ENCODE assay signal across 25 cellular contexts in the genomic region with DNA sequence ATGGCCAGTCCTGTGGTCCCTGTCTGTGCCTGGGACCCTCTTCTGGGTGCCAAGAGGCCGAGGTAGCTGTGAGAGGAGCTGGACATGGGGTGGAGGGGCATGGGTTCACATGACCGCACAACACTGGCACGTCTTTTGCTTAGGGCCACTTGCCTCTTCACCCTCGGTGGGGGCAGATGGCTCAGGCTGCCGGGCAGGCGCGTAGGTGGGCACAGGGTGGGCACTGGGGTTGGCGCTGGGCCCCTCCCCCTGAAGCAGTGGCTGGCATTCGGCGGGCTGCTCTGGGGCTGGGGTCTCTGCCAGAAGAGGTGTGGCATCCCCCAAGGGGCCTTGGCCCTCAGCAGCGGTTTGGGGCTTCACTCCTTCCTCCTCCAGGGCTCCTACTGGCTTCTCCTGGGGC. TPM values are rescaled to one million over a fixed set of nuclear protein-coding genes. Genes with fewer than 3 reads are reported as not detected.
DNase-seq lines count a peak whose midpoint lies in the region; ATAC-seq and TF ChIP-seq lines count a peak whose summit lies in the region.
"Had no signal": no experiment of that assay in that cellular context is flagged by ENCODE, and none has a peak within 500 bp of the region (broad histone marks: within the 10 kb centered on the region; RNA-seq: fewer than 3 reads in every experiment).

No MANE protein-coding gene starts in this region.

- H2AFZ ChIP-seq in SK-N-SH (ENCODE audit: low read depth), result no peak overlapping the region

- TF ChIP-seq CTCF in SK-N-SH (IDR thresholded peaks at IDR 0.05) (no peak), stomach (IDR thresholded peaks at IDR 0.05) (no peak)
- no peak for TF ChIP-seq CTCF in CD4-positive, alpha-beta T cell (IDR thresholded peaks at IDR 0.05)

- H3K79me2 ChIP-seq in SK-N-SH (ENCODE audit: insufficient read depth), result no peaks in the 10 kb centered on the region

- TF ChIP-seq EP300 in SK-N-SH (IDR thresholded peaks at IDR 0.05; ENCODE audit: borderline replicate concordance in 1 of 2, low read depth in 1 of 2, low read length in 1 of 2), result no peak
- no peak for TF ChIP-seq EP300 in stomach (IDR thresholded peaks at IDR 0.05)

- peak; percentile 15 for DNase-seq in SK-N-SH
- DNase-seq in central memory CD8-positive, alpha-beta T cell (ENCODE audit: low spot score in 2 of 2), result no peak
- no peak for DNase-seq in CD4-positive, alpha-beta T cell
- DNase-seq in NCI-H2171 (lab: John Stamatoyannopoulos, UW), result no peak
- DNase-seq in stomach, result no peak
- DNase-seq: AML-193; C1 segment of cervical spinal cord; CD8-positive, alpha-beta memory T cell; Karpas-422; MV-4-11; NCI-H1694; NCI-H2081; NCI-H446; NCI-H526; SW 1271; T-helper 2 cell had no signal

- no peak overlapping the region for H3K4me3 Mint-ChIP-seq in central memory CD8-positive, alpha-beta T cell
- no peak overlapping the region for H3K4me3 Mint-ChIP-seq in CD4-positive, alpha-beta T cell
- H3K4me3 Mint-ChIP-seq: CD8-positive, alpha-beta memory T cell had no signal

- H3K4me1 Mint-ChIP-seq in central memory CD8-positive, alpha-beta T cell, result peaks cover 23% of the 10 kb centered on the region
- H3K4me1 Mint-ChIP-seq in CD4-positive, alpha-beta T cell (ENCODE audit: low read depth), result peaks cover 18% of the 10 kb centered on the region

- H3F3A ChIP-seq in SK-N-SH (replicated peaks; ENCODE audit: insufficient read depth), result peaks cover 11% of the 10 kb centered on the region

- no peak for ATAC-seq in SK-N-SH treated with all-trans-retinoic acid at 6 μM for 48 hours
- no peak for ATAC-seq in central memory CD8-positive, alpha-beta T cell (replicated peaks; ENCODE audit: extremely low read depth, poor library complexity, severe bottlenecking)
- ATAC-seq in CD4-positive, alpha-beta T cell (ENCODE audit: poor library complexity), result no peak
- ATAC-seq: Right ventricle myocardium inferior had no signal

- H3K9me2 ChIP-seq in SK-N-SH, result no peaks in the 10 kb centered on the region

- H3K4me1 ChIP-seq in SK-N-SH (ENCODE audit: control insufficient read depth in 1 of 2, insufficient read depth in 2 of 2, low read depth in 1 of 2, low read length in 1 of 2) (peaks cover 4 to 6% of the 10 kb centered on the region in 2 experiments; a peak in 2 of 4 replicates), stomach (peaks cover 11 to 20% (median 19%) of the 10 kb centered on the region in 4 donors)

- intact Hi-C loops in CD4-positive, alpha-beta T cell (cut with DNase I, micrococcal nuclease), result no loop called here
- intact Hi-C loops in stomach (cut with DNase I; ENCODE audit: low total_unique reads), result loop anchor here (10.0 kb wide), 1 partner anchor 169 kb away; no protein-coding TSS in a partner anchor

- no CpG with 5 or more reads among the region's 11 CpGs for WGBS in SK-N-SH (ENCODE audit: low lambda C conversion rate)
- 91 to 97% (median 95%) methylated on average over 9 to 11 of the region's 11 CpGs for WGBS in stomach, 5 donors

- TF ChIP-seq RAD21 in SK-N-SH (IDR thresholded peaks at IDR 0.05; ENCODE audit: low read length), result no peak

- no peaks in the 10 kb centered on the region for H3K9me3 Mint-ChIP-seq in central memory CD8-positive, alpha-beta T cell
- no peaks in the 10 kb centered on the region for H3K9me3 Mint-ChIP-seq in CD4-positive, alpha-beta T cell
- H3K9me3 Mint-ChIP-seq: CD8-positive, alpha-beta memory T cell had no signal

- H3K27ac ChIP-seq in SK-N-SH (ENCODE audit: low read depth in 2 of 2, low read length in 1 of 2) (no peak overlapping the region), stomach (no peak overlapping the region)
- no peak overlapping the region for H3K27ac ChIP-seq in CD4-positive, alpha-beta T cell (ENCODE audit: low read depth, low read length)
- H3K27ac ChIP-seq: 22Rv1, HL-60, SJSA1 had no signal

- H3K4me2 ChIP-seq in SK-N-SH, result no peak overlapping the region

- H3K4me3 ChIP-seq in SK-N-SH (ENCODE audit: low read depth in 2 of 2, low read length in 1 of 2), result no peak overlapping the region
- no peak overlapping the region for H3K4me3 ChIP-seq in stomach
- H3K4me3 ChIP-seq: HAP-1, SJSA1 had no signal

- H4K20me1 ChIP-seq in SK-N-SH (ENCODE audit: insufficient read depth), result no peaks in the 10 kb centered on the region

- H3K9ac ChIP-seq in SK-N-SH, result no peak overlapping the region

- CTCF ChIA-PET in SK-N-SH (lab: Yijun Ruan, JAX), result interaction anchor here (0.7 to 3.0 kb wide), 7 partner anchors 10 to 279 kb away, joined by 3 to 15 read pairs (median 4); partner anchors contain the start of genes IL27RA and MISP3
- CTCF ChIA-PET in CD4-positive, alpha-beta T cell (lab: Charles Lee), result interaction anchor here (0.8 to 1.4 kb wide), 3 partner anchors 18 to 94 kb away, joined by 3 to 4 read pairs (median 3); no protein-coding TSS in a partner anchor

- no peaks in the 10 kb centered on the region for H3K9me3 ChIP-seq in SK-N-SH
- H3K9me3 ChIP-seq in CD4-positive, alpha-beta T cell (ENCODE audit: control insufficient read depth, low read length), result no peaks in the 10 kb centered on the region
- peaks cover 0 to 7% (median 0%) of the 10 kb centered on the region in 4 donors for H3K9me3 ChIP-seq in stomach
- H3K9me3 ChIP-seq: HAP-1, SJSA1 had no signal

- peaks cover 41% of the 10 kb centered on the region for H3K36me3 Mint-ChIP-seq in central memory CD8-positive, alpha-beta T cell (ENCODE audit: insufficient read depth)
- H3K36me3 Mint-ChIP-seq in CD4-positive, alpha-beta T cell (ENCODE audit: low read depth), result peaks cover 53% of the 10 kb centered on the region

- peaks cover 10% of the 10 kb centered on the region for H3K27me3 Mint-ChIP-seq in central memory CD8-positive, alpha-beta T cell
- peaks cover 10% of the 10 kb centered on the region for H3K27me3 Mint-ChIP-seq in CD4-positive, alpha-beta T cell

- H3K36me3 ChIP-seq in SK-N-SH (replicated peaks in 1 of 2; ENCODE audit: control insufficient read depth in 1 of 2, insufficient read depth in 2 of 2, low read length in 1 of 2) (no peaks in the 10 kb centered on the region), stomach (peaks cover 3 to 38% (median 34%) of the 10 kb centered on the region in 4 donors)
- H3K36me3 ChIP-seq: SJSA1 had no signal

- no peaks in the 10 kb centered on the region for H3K27me3 ChIP-seq in SK-N-SH (ENCODE audit: insufficient read depth)
- H3K27me3 ChIP-seq in CD4-positive, alpha-beta T cell (ENCODE audit: control insufficient read depth, insufficient read depth, low read length), result peaks cover 7% of the 10 kb centered on the region
- peaks cover 0 to 25% (median under 1%) of the 10 kb centered on the region in 3 donors for H3K27me3 ChIP-seq in stomach

- no peak for TF ChIP-seq POLR2A in stomach (IDR thresholded peaks at IDR 0.05)

- POLR2A ChIA-PET in SK-N-SH (lab: Yijun Ruan, JAX), result no interaction called here
- POLR2A ChIA-PET in CD4-positive, alpha-beta T cell (lab: Charles Lee), result interaction anchor here (0.9 to 1.2 kb wide), 2 partner anchors 46 to 83 kb away, joined by 3 to 4 read pairs; partner anchors contain the start of gene ASF1B

- peak overlapping the region; percentile 58 for H3K27ac Mint-ChIP-seq in central memory CD8-positive, alpha-beta T cell (ENCODE audit: low read depth)
- H3K27ac Mint-ChIP-seq in CD4-positive, alpha-beta T cell, result no peak overlapping the region

TF ChIP-seq in SK-N-SH, 30 proteins besides CTCF, POLR2A, EP300 and RAD21 (continues in another document):
- no peak for TF ChIP-seq SIN3A (IDR thresholded peaks at IDR 0.05; ENCODE audit: borderline replicate concordance, low read depth, low read length)
- no peak for TF ChIP-seq RCOR1 (IDR thresholded peaks at IDR 0.05; ENCODE audit: low read length)
- no peak for TF ChIP-seq CHD2 (IDR thresholded peaks at IDR 0.05; ENCODE audit: low read length, partially characterized antibody)
- no peak for TF ChIP-seq EZH2phosphoT487 (IDR thresholded peaks at IDR 0.05; ENCODE audit: borderline replicate concordance, low read depth)
- no peak for TF ChIP-seq YY1 (IDR thresholded peaks at IDR 0.05; ENCODE audit: low read depth)
- no peak for TF ChIP-seq JUND (IDR thresholded peaks at IDR 0.05)

TF ChIP-seq in SK-N-SH treated with all-trans-retinoic acid at 6 μM for 48 hours, 23 proteins besides CTCF, POLR2A, EP300 and RAD21 (continues in another document):
- no peak for TF ChIP-seq ZFP30 (CRISPR knock-in tag; IDR thresholded peaks at IDR 0.05)
- TF ChIP-seq RARB (CRISPR knock-in tag; IDR thresholded peaks at IDR 0.05), result no peak

RNA-seq across cellular contexts. Expression of gene PALM3, which starts 8.4 kb away (rescaled TPM):
- polyA plus RNA-seq in SK-N-SH (2012; rRNA removed), result 5.2 and 5.5 TPM in 2 replicates
- 4.3 and 5.5 TPM in 2 replicates for polyA plus RNA-seq in SK-N-SH (2012; cell fraction: cytosol; rRNA removed)
- polyA plus RNA-seq in SK-N-SH (2012; cell fraction: nucleus; rRNA removed), result 3.1 and 3.6 TPM in 2 replicates
- total RNA-seq in CD4-positive, alpha-beta T cell, result under 1 TPM in 1 of 2 experiments, not detected in 1; 0.25 TPM
- 100 to 1,000 TPM in 1 of 5 donors, 10 to 100 TPM in 2, 1 to 10 TPM in 2; 4.2 to 100 (median 12.2) TPM for total RNA-seq in stomach
- 100 to 1,000 TPM in 1 of 3 donors, 10 to 100 TPM in 2; 20.7 to 141 (median 22.5) TPM for polyA plus RNA-seq in stomach
- total RNA-seq: CD8-positive, alpha-beta memory T cell; SJSA1 had no signal
- polyA plus RNA-seq: CD8-positive, alpha-beta memory T cell had no signal

RNA-seq across cellular contexts. Expression of gene MISP3, which starts 19.1 kb away (rescaled TPM):
- 1.6 and 2.6 TPM in 2 replicates for polyA plus RNA-seq in SK-N-SH (2012; rRNA removed)
- 2.0 and 2.2 TPM in 2 replicates for polyA plus RNA-seq in SK-N-SH (2012; cell fraction: cytosol; rRNA removed)
- 2.5 and 5.0 TPM in 2 replicates for polyA plus RNA-seq in SK-N-SH (2012; cell fraction: nucleus; rRNA removed)
- total RNA-seq in CD4-positive, alpha-beta T cell, result under 1 TPM; 0.39 to 0.49 TPM
- total RNA-seq in stomach, result 10 to 100 TPM in 4 of 5 donors, 1 to 10 TPM in 1; 2.0 to 88.7 (median 34.1) TPM
- 10 to 100 TPM; 14.9 to 29.8 (median 25.1) TPM for polyA plus RNA-seq in stomach

RNA-seq across cellular contexts. Expression of gene IL27RA, which starts 21.9 kb away (rescaled TPM):
- 9.3 TPM in 2 replicates for polyA plus RNA-seq in SK-N-SH (2012; rRNA removed)
- 5.5 and 7.5 TPM in 2 replicates for polyA plus RNA-seq in SK-N-SH (2012; cell fraction: cytosol; rRNA removed)
- polyA plus RNA-seq in SK-N-SH (2012; cell fraction: nucleus; rRNA removed), result 6.4 and 7.6 TPM in 2 replicates
- total RNA-seq in CD4-positive, alpha-beta T cell, result 10 to 100 TPM; 25.0 to 26.7 TPM
- 10 to 100 TPM in 1 of 5 donors, 1 to 10 TPM in 2, not detected in 2; 2.3 to 11.1 (median 4.0) TPM for total RNA-seq in stomach
- 1 to 10 TPM; 1.1 to 2.6 (median 1.5) TPM for polyA plus RNA-seq in stomach

RNA-seq across cellular contexts. Expression of gene RLN3, which starts 25.6 kb away (rescaled TPM):
- polyA plus RNA-seq in SK-N-SH (2012; rRNA removed) (not detected in 2 replicates), stomach (not detected)
- polyA plus RNA-seq in SK-N-SH (2012; cell fraction: cytosol; rRNA removed), result not detected in 2 replicates
- not detected in 2 replicates for polyA plus RNA-seq in SK-N-SH (2012; cell fraction: nucleus; rRNA removed)
- not detected for total RNA-seq in CD4-positive, alpha-beta T cell
- total RNA-seq in stomach, result not detected
- total RNA-seq: CD8-positive, alpha-beta memory T cell; Daoy; HT-29; M059J; Right ventricle myocardium inferior; SJSA1 had no signal
- polyA plus RNA-seq: CD8-positive, alpha-beta memory T cell had no signal

RNA-seq across cellular contexts. Expression of gene C19orf67, which starts 32.1 kb away (rescaled TPM):
- polyA plus RNA-seq in SK-N-SH (2012; rRNA removed) (not detected in 2 replicates), stomach (under 1 TPM in 1 of 3 donors, not detected in 2; 0.50 TPM)
- not detected in 2 replicates for polyA plus RNA-seq in SK-N-SH (2012; cell fraction: cytosol; rRNA removed)
- polyA plus RNA-seq in SK-N-SH (2012; cell fraction: nucleus; rRNA removed), result not detected in 2 replicates
- not detected for total RNA-seq in CD4-positive, alpha-beta T cell
- total RNA-seq in stomach, result not detected
- total RNA-seq: Daoy, HT-29, M059J, Right ventricle myocardium inferior, SJSA1 had no signal
- polyA plus RNA-seq: CD8-positive, alpha-beta memory T cell had no signal

Comparison
In these comparisons a context has a peak if more than half of its experiments do, and no peak if none do; other contexts are left out.
1. RNA of gene PALM3, which starts 8.4 kb away (total RNA-seq): 4.2 to 100 TPM in stomach; 0.25 TPM in CD4-positive, alpha-beta T cell; every median in the first group is over 4 times any median in the second.